16 cellular contexts compared by ENCODE assay signal in genomic region chr4:64598068-64598467, GRCh38.
"Had no signal": no experiment of that assay in that cellular context is flagged by ENCODE, and none has a peak within 500 bp of the region (broad histone marks: within the 10 kb centered on the region; RNA-seq: fewer than 3 reads in every experiment).

No MANE protein-coding gene starts in this region.

- DNase-seq: colonic mucosa; dermis blood vessel endothelial cell; esophagus squamous epithelium; heart right ventricle; hypothalamus; left cardiac atrium; left ventricle myocardium inferior; mesendoderm; naive B cell; right cardiac atrium; small intestine; stimulated activated CD4-positive, alpha-beta T cell treated with anti-CD3 and anti-CD28 coated beads, Interleukin-12 subunit alpha, Interleukin-12 subunit beta, amount 100 ng/mL, for 4 hours; stimulated activated naive CD4-positive, alpha-beta T cell treated with Interleukin-2 at 50 U/mL for 16 hours; trophoblast cell had no signal

- H3K9me3 ChIP-seq: colonic mucosa, esophagus squamous epithelium, heart right ventricle, left ventricle myocardium inferior had no signal

- H3K9me3 Mint-ChIP-seq: naive B cell, nephron had no signal

- ATAC-seq: heart right ventricle, left cardiac atrium, right cardiac atrium had no signal

- H3K36me3 Mint-ChIP-seq: naive B cell had no signal

- H3K4me3 Mint-ChIP-seq: naive B cell, nephron had no signal

- H3K27ac Mint-ChIP-seq: naive B cell, nephron had no signal

- H3K27me3 Mint-ChIP-seq: naive B cell had no signal

- H3K4me1 Mint-ChIP-seq: naive B cell, nephron had no signal

- H3K4me3 ChIP-seq: colonic mucosa, esophagus squamous epithelium, heart right ventricle, left ventricle myocardium inferior, lung had no signal
